In genomic region chr2:159706385-159706980, GRCh38 we compare ENCODE assay signal across 17 cellular contexts. TPM values are rescaled to one million over a fixed set of nuclear protein-coding genes. Genes with fewer than 3 reads are reported as not detected.
DNase-seq lines count a peak whose midpoint lies in the region; ATAC-seq and TF ChIP-seq lines count a peak whose summit lies in the region.
"Had no signal": no experiment of that assay in that cellular context is flagged by ENCODE, and none has a peak within 500 bp of the region (broad histone marks: within the 10 kb centered on the region; RNA-seq: fewer than 3 reads in every experiment).

No MANE protein-coding gene starts in this region.

- no peak for DNase-seq in GM23338 (ENCODE audit: low spot score)
- DNase-seq in NCI-H82 treated with DMSO at 0.1 percent for 48 hours (lab: John Stamatoyannopoulos, UW; ENCODE audit: unreplicated experiment) = peak; percentile 61
- DNase-seq in fibroblast of pulmonary artery (ENCODE audit: low read depth) = peak; percentile 24
- no peak for DNase-seq in naive thymus-derived CD4-positive, alpha-beta T cell
- DNase-seq in activated naive CD4-positive, alpha-beta T cell treated with anti-CD3 and anti-CD28 coated beads for 36 hours = no peak
- DNase-seq in activated naive CD4-positive, alpha-beta T cell (lab: John Stamatoyannopoulos, UW) = no peak
- no peak for DNase-seq in testis
- DNase-seq: activated CD8-positive, alpha-beta memory T cell treated with anti-CD3 and anti-CD28 coated beads, Interleukin-2, amount 10 ng/mL, durations not matched to agents 7 days and 5 days; CD4-positive, alpha-beta memory T cell; GF-D8; NCI-H1694 treated with DMSO at 0.1 percent for 48 hours; NCI-H748 treated with DMSO at 0.1 percent for 48 hours; WERI-Rb-1 had no signal

- CTCF ChIA-PET in naive thymus-derived CD4-positive, alpha-beta T cell (lab: Charles Lee) = no interaction called here
- CTCF ChIA-PET in activated naive CD4-positive, alpha-beta T cell treated with anti-CD3 and anti-CD28 coated beads for 36 hours (lab: Charles Lee) = no interaction called here

- no peak for ATAC-seq in GM23338
- ATAC-seq in naive thymus-derived CD4-positive, alpha-beta T cell = peak; percentile 40
- ATAC-seq in GM19463 (IDR thresholded peaks at IDR 0.05; ENCODE audit: unreplicated experiment) = no peak
- ATAC-seq: activated CD8-positive, alpha-beta memory T cell treated with anti-CD3 and anti-CD28 coated beads, Interleukin-2, amount 10 ng/mL, durations not matched to agents 7 days and 5 days had no signal

- TF ChIP-seq POLR2A in testis (IDR thresholded peaks at IDR 0.05) = no peak

- H3K9me3 Mint-ChIP-seq in GM23338 = no peaks in the 10 kb centered on the region
- H3K9me3 Mint-ChIP-seq in naive thymus-derived CD4-positive, alpha-beta T cell = no peaks in the 10 kb centered on the region
- H3K9me3 Mint-ChIP-seq in activated naive CD4-positive, alpha-beta T cell treated with anti-CD3 and anti-CD28 coated beads for 36 hours = no peaks in the 10 kb centered on the region
- H3K9me3 Mint-ChIP-seq: CD4-positive, alpha-beta memory T cell; stimulated activated naive CD8-positive, alpha-beta T cell treated with anti-CD3 and anti-CD28 coated beads, Interleukin-15, Interleukin-2, amounts not matched to agents 100 ng/mL and 50 ng/mL, for 24 hours had no signal

- no peak overlapping the region for H2AFZ ChIP-seq in GM23338

- no peaks in the 10 kb centered on the region for H3K9me3 ChIP-seq in naive thymus-derived CD4-positive, alpha-beta T cell (ENCODE audit: control insufficient read depth in 2 of 3, low read length in 3 of 3)
- H3K9me3 ChIP-seq in testis = no peaks in the 10 kb centered on the region
- H3K9me3 ChIP-seq: breast epithelium, SJSA1 had no signal

- H3K4me1 ChIP-seq in GM23338 (ENCODE audit: insufficient read depth) = 0 out of 2 replicates have a peak, but pooled peaks cover 4% of the 10 kb centered on the region
- H3K4me1 ChIP-seq in naive thymus-derived CD4-positive, alpha-beta T cell (ENCODE audit: control insufficient read depth in 2 of 2, insufficient read depth in 2 of 2, low read length in 2 of 2) = peaks cover 2 to 6% of the 10 kb centered on the region in 2 donors
- no peaks in the 10 kb centered on the region for H3K4me1 ChIP-seq in testis
- H3K4me1 ChIP-seq: breast epithelium had no signal

- H3K36me3 ChIP-seq in GM23338 (ENCODE audit: insufficient read depth) = no peaks in the 10 kb centered on the region
- no peaks in the 10 kb centered on the region for H3K36me3 ChIP-seq in naive thymus-derived CD4-positive, alpha-beta T cell (ENCODE audit: control insufficient read depth in 2 of 3, insufficient read depth in 3 of 3, low read length in 3 of 3)
- H3K36me3 ChIP-seq in testis (ENCODE audit: low read depth, missing control alignments) = no peaks in the 10 kb centered on the region
- H3K36me3 ChIP-seq: breast epithelium, SJSA1, WERI-Rb-1 had no signal

- H3K4me3 ChIP-seq in GM23338 (no peak overlapping the region), fibroblast of pulmonary artery (replicated peaks; ENCODE audit: low read depth, low read length) (no peak overlapping the region), testis (no peak overlapping the region)
- no peak overlapping the region for H3K4me3 ChIP-seq in naive thymus-derived CD4-positive, alpha-beta T cell (ENCODE audit: low read length)
- H3K4me3 ChIP-seq: breast epithelium, SJSA1 had no signal

- H3K9me2 ChIP-seq in GM23338 (ENCODE audit: insufficient read depth) = 0 out of 2 replicates have a peak, but pooled peaks cover 4% of the 10 kb centered on the region

- POLR2A ChIA-PET in naive thymus-derived CD4-positive, alpha-beta T cell (lab: Charles Lee) = no interaction called here

- H3K4me2 ChIP-seq in GM23338 = no peak overlapping the region

- intact Hi-C loops in naive thymus-derived CD4-positive, alpha-beta T cell (cut with micrococcal nuclease) = no loop called here
- intact Hi-C loops in activated naive CD4-positive, alpha-beta T cell treated with anti-CD3 and anti-CD28 coated beads for 36 hours (cut with micrococcal nuclease) = no loop called here
- intact Hi-C loops in testis (cut with DNase I; ENCODE audit: low total_unique reads) = no loop called here

- H3K27me3 Mint-ChIP-seq in GM23338 (ENCODE audit: insufficient read depth, low read depth, poor library complexity) = peaks cover 2% of the 10 kb centered on the region
- H3K27me3 Mint-ChIP-seq in naive thymus-derived CD4-positive, alpha-beta T cell = no peaks in the 10 kb centered on the region
- H3K27me3 Mint-ChIP-seq in activated naive CD4-positive, alpha-beta T cell treated with anti-CD3 and anti-CD28 coated beads for 36 hours (ENCODE audit: low read depth) = no peaks in the 10 kb centered on the region
- H3K27me3 Mint-ChIP-seq: activated CD8-positive, alpha-beta memory T cell treated with anti-CD3 and anti-CD28 coated beads, Interleukin-2, amount 10 ng/mL, durations not matched to agents 7 days and 5 days; CD4-positive, alpha-beta memory T cell; stimulated activated naive CD8-positive, alpha-beta T cell treated with anti-CD3 and anti-CD28 coated beads, Interleukin-15, Interleukin-2, amounts not matched to agents 100 ng/mL and 50 ng/mL, for 24 hours had no signal

- H3K27me3 ChIP-seq in GM23338 (ENCODE audit: insufficient read depth) (no peaks in the 10 kb centered on the region), testis (no peaks in the 10 kb centered on the region)
- H3K27me3 ChIP-seq in naive thymus-derived CD4-positive, alpha-beta T cell (ENCODE audit: control insufficient read depth in 2 of 2, insufficient read depth in 2 of 2, low read length in 2 of 2) = no peaks in the 10 kb centered on the region
- H3K27me3 ChIP-seq: breast epithelium, SJSA1 had no signal

- no peaks in the 10 kb centered on the region; the same call in 1 of the 2 replicates for H3F3A ChIP-seq in GM23338 (replicated peaks; ENCODE audit: low read depth)

- 0 out of 2 replicates have a peak, but pooled peaks cover 5% of the 10 kb centered on the region for H3K79me2 ChIP-seq in GM23338 (replicated peaks; ENCODE audit: insufficient read depth)

- no peak for TF ChIP-seq CTCF in GM23338 (conservative IDR thresholded peaks at IDR 0.05; ENCODE audit: low read depth in 2 of 2)
- TF ChIP-seq CTCF in fibroblast of pulmonary artery (IDR thresholded peaks at IDR 0.05; ENCODE audit: low read length, missing control alignments) = no peak
- TF ChIP-seq CTCF in testis (IDR thresholded peaks at IDR 0.05) = no peak

- H4K20me1 ChIP-seq in GM23338 (replicated peaks; ENCODE audit: insufficient read depth) = no peaks in the 10 kb centered on the region

- peaks cover 6% of the 10 kb centered on the region; the same call in 2 of the 3 replicates for H3K36me3 Mint-ChIP-seq in GM23338 (ENCODE audit: low read depth)
- H3K36me3 Mint-ChIP-seq in naive thymus-derived CD4-positive, alpha-beta T cell = peaks cover 3 to 23% (median 6%) of the 10 kb centered on the region in 5 donors
- peaks cover 3% of the 10 kb centered on the region for H3K36me3 Mint-ChIP-seq in activated naive CD4-positive, alpha-beta T cell treated with anti-CD3 and anti-CD28 coated beads for 36 hours (ENCODE audit: low read depth)

- no peak overlapping the region for H3K27ac Mint-ChIP-seq in GM23338
- H3K27ac Mint-ChIP-seq in naive thymus-derived CD4-positive, alpha-beta T cell = no peak overlapping the region
- H3K27ac Mint-ChIP-seq in activated naive CD4-positive, alpha-beta T cell treated with anti-CD3 and anti-CD28 coated beads for 36 hours = no peak overlapping the region
- H3K27ac Mint-ChIP-seq: activated CD8-positive, alpha-beta memory T cell treated with anti-CD3 and anti-CD28 coated beads, Interleukin-2, amount 10 ng/mL, durations not matched to agents 7 days and 5 days; stimulated activated naive CD8-positive, alpha-beta T cell treated with anti-CD3 and anti-CD28 coated beads, Interleukin-15, Interleukin-2, amounts not matched to agents 100 ng/mL and 50 ng/mL, for 24 hours had no signal

- peaks cover 6% of the 10 kb centered on the region for H3K4me1 Mint-ChIP-seq in GM23338
- peaks cover 2 to 19% (median 7%) of the 10 kb centered on the region in 7 donors for H3K4me1 Mint-ChIP-seq in naive thymus-derived CD4-positive, alpha-beta T cell
- peaks cover 5% of the 10 kb centered on the region for H3K4me1 Mint-ChIP-seq in activated naive CD4-positive, alpha-beta T cell treated with anti-CD3 and anti-CD28 coated beads for 36 hours (ENCODE audit: low read depth)

- H3K27ac ChIP-seq in GM23338 (ENCODE audit: low read depth) (peak overlapping the region; percentile 65; the same call in 1 of the 2 replicates), testis (peak overlapping the region in 1 of 2 donors; percentile 55)
- H3K27ac ChIP-seq in naive thymus-derived CD4-positive, alpha-beta T cell (ENCODE audit: low read depth, low read length) = no peak overlapping the region
- H3K27ac ChIP-seq: breast epithelium, SJSA1, WERI-Rb-1 had no signal

- WGBS in testis, 2 donors = 50 to 57% methylated on average over 10 of the region's 10 CpGs

- H3K4me3 Mint-ChIP-seq in GM23338 = no peak overlapping the region
- no peak overlapping the region for H3K4me3 Mint-ChIP-seq in naive thymus-derived CD4-positive, alpha-beta T cell
- H3K4me3 Mint-ChIP-seq in activated naive CD4-positive, alpha-beta T cell treated with anti-CD3 and anti-CD28 coated beads for 36 hours = no peak overlapping the region
- H3K4me3 Mint-ChIP-seq: activated CD8-positive, alpha-beta memory T cell treated with anti-CD3 and anti-CD28 coated beads, Interleukin-2, amount 10 ng/mL, durations not matched to agents 7 days and 5 days; CD4-positive, alpha-beta memory T cell; stimulated activated naive CD8-positive, alpha-beta T cell treated with anti-CD3 and anti-CD28 coated beads, Interleukin-15, Interleukin-2, amounts not matched to agents 100 ng/mL and 50 ng/mL, for 24 hours had no signal

RNA-seq across cellular contexts. Expression of gene MARCHF7, which starts 5.8 kb away (rescaled TPM):
- 142 and 170 TPM in 2 replicates for total RNA-seq in GM23338 (2014; rRNA removed; shearing (Covaris generic))
- 74.2 and 101 TPM in 2 replicates for polyA plus RNA-seq in GM23338 (2016; fragmentation: Nextera tagmentation; extraction: Ambion mirVana)
- total RNA-seq in naive thymus-derived CD4-positive, alpha-beta T cell = 100 to 1,000 TPM in 2 of 5 experiments, 10 to 100 TPM in 3; 64.3 to 120 (median 80.2) TPM
- polyA plus RNA-seq in naive thymus-derived CD4-positive, alpha-beta T cell = 100 to 1,000 TPM; 187 to 210 TPM
- total RNA-seq in activated naive CD4-positive, alpha-beta T cell treated with anti-CD3 and anti-CD28 coated beads for 36 hours = 10 to 100 TPM; 81.5 to 82.4 TPM
- total RNA-seq in testis = 100 to 1,000 TPM in 1 of 2 donors, 10 to 100 TPM in 1; 89.4 to 115 TPM
- 97.8 TPM for polyA plus RNA-seq in testis (ENCODE audit: insufficient read depth, low read depth, low replicate concordance)

Comparison
In these comparisons a context has a peak if more than half of its experiments do, and no peak if none do; other contexts are left out.
1. DNase-seq: peak in NCI-H82 treated with DMSO at 0.1 percent for 48 hours (single experiment) and fibroblast of pulmonary artery (single experiment); none in GM23338 (single experiment), naive thymus-derived CD4-positive, alpha-beta T cell (0 of 9), activated naive CD4-positive, alpha-beta T cell treated with anti-CD3 and anti-CD28 coated beads for 36 hours (single experiment), activated naive CD4-positive, alpha-beta T cell (0 of 4) and testis (single experiment).